24 cellular contexts compared by ENCODE assay signal in genomic region chr15:60570936-60571530, GRCh38.
A peak's percentile ranks its signal among the peaks of the same experiment; 100 is the strongest.
DNase-seq lines count a peak whose midpoint lies in the region; ATAC-seq and TF ChIP-seq lines count a peak whose summit lies in the region.
"Had no signal": no experiment of that assay in that cellular context is flagged by ENCODE, and none has a peak within 500 bp of the region (broad histone marks: within the 10 kb centered on the region; RNA-seq: fewer than 3 reads in every experiment).

No MANE protein-coding gene starts in this region.

- no peak overlapping the region for H3K4me3 ChIP-seq in naive thymus-derived CD4-positive, alpha-beta T cell (ENCODE audit: low read length)
- no peak overlapping the region for H3K4me3 ChIP-seq in upper lobe of right lung
- H3K4me3 ChIP-seq: GM23248, hepatocyte, transverse colon had no signal

- ATAC-seq in activated naive CD8-positive, alpha-beta T cell treated with anti-CD3 and anti-CD28 coated beads, Interleukin-2, amount 10 ng/mL, durations not matched to agents 7 days and 5 days (ENCODE audit: low read depth) = peak; percentile 29
- ATAC-seq in naive thymus-derived CD4-positive, alpha-beta T cell = peak; percentile 23
- ATAC-seq in GM19463 (IDR thresholded peaks at IDR 0.05; ENCODE audit: unreplicated experiment) (no peak), upper lobe of right lung (no peak)

- no peaks in the 10 kb centered on the region for H3K27me3 Mint-ChIP-seq in activated naive CD8-positive, alpha-beta T cell treated with anti-CD3 and anti-CD28 coated beads, Interleukin-2, amount 10 ng/mL, durations not matched to agents 7 days and 5 days
- no peaks in the 10 kb centered on the region for H3K27me3 Mint-ChIP-seq in naive thymus-derived CD4-positive, alpha-beta T cell
- peaks cover 5% of the 10 kb centered on the region for H3K27me3 Mint-ChIP-seq in glutamatergic neuron (ENCODE audit: unreplicated experiment)
- H3K27me3 Mint-ChIP-seq: B cell had no signal

- TF ChIP-seq CTCF in upper lobe of right lung (IDR thresholded peaks at IDR 0.05) (no peak), glutamatergic neuron (IDR thresholded peaks at IDR 0.05; ENCODE audit: partially characterized antibody, unreplicated experiment) (no peak)

- no peaks in the 10 kb centered on the region for H3K9me3 Mint-ChIP-seq in activated naive CD8-positive, alpha-beta T cell treated with anti-CD3 and anti-CD28 coated beads, Interleukin-2, amount 10 ng/mL, durations not matched to agents 7 days and 5 days
- no peaks in the 10 kb centered on the region for H3K9me3 Mint-ChIP-seq in naive thymus-derived CD4-positive, alpha-beta T cell
- H3K9me3 Mint-ChIP-seq in glutamatergic neuron (ENCODE audit: unreplicated experiment) = peaks cover 1% of the 10 kb centered on the region
- H3K9me3 Mint-ChIP-seq: activated naive CD4-positive, alpha-beta T cell treated with anti-CD3 and anti-CD28 coated beads for 36 hours had no signal

- no peaks in the 10 kb centered on the region for H3K9me3 ChIP-seq in KOPT-K1 (ENCODE audit: insufficient read depth, low read length, poor library complexity, severe bottlenecking)
- no peaks in the 10 kb centered on the region for H3K9me3 ChIP-seq in naive thymus-derived CD4-positive, alpha-beta T cell (ENCODE audit: control insufficient read depth in 2 of 3, low read length in 3 of 3)
- no peaks in the 10 kb centered on the region for H3K9me3 ChIP-seq in upper lobe of right lung
- H3K9me3 ChIP-seq: transverse colon had no signal

- peak overlapping the region; percentile 69 for H3K27ac Mint-ChIP-seq in activated naive CD8-positive, alpha-beta T cell treated with anti-CD3 and anti-CD28 coated beads, Interleukin-2, amount 10 ng/mL, durations not matched to agents 7 days and 5 days
- peak overlapping the region; percentile 68 to 92 (median 84) for H3K27ac Mint-ChIP-seq in naive thymus-derived CD4-positive, alpha-beta T cell
- H3K27ac Mint-ChIP-seq in glutamatergic neuron (ENCODE audit: unreplicated experiment) = no peak overlapping the region
- H3K27ac Mint-ChIP-seq: activated naive CD4-positive, alpha-beta T cell treated with anti-CD3 and anti-CD28 coated beads for 36 hours; B cell had no signal

- peaks cover 82% of the 10 kb centered on the region for H3K4me1 Mint-ChIP-seq in activated naive CD8-positive, alpha-beta T cell treated with anti-CD3 and anti-CD28 coated beads, Interleukin-2, amount 10 ng/mL, durations not matched to agents 7 days and 5 days
- H3K4me1 Mint-ChIP-seq in naive thymus-derived CD4-positive, alpha-beta T cell = peaks cover 76 to 99% (median 93%) of the 10 kb centered on the region in 7 donors
- no peaks in the 10 kb centered on the region for H3K4me1 Mint-ChIP-seq in glutamatergic neuron (ENCODE audit: low read depth, unreplicated experiment)

- H3K36me3 Mint-ChIP-seq in activated naive CD8-positive, alpha-beta T cell treated with anti-CD3 and anti-CD28 coated beads, Interleukin-2, amount 10 ng/mL, durations not matched to agents 7 days and 5 days = peaks cover 22% of the 10 kb centered on the region
- H3K36me3 Mint-ChIP-seq in naive thymus-derived CD4-positive, alpha-beta T cell = peaks cover 3 to 35% (median 5%) of the 10 kb centered on the region in 5 donors
- H3K36me3 Mint-ChIP-seq in glutamatergic neuron (ENCODE audit: unreplicated experiment) = no peaks in the 10 kb centered on the region

- DNase-seq in NCI-H146 (lab: John Stamatoyannopoulos, UW) (peak; percentile 1), NCI-H146 treated with DMSO at 0.1 percent for 48 hours (lab: John Stamatoyannopoulos, UW; ENCODE audit: unreplicated experiment) (no peak), upper lobe of right lung (no peak), glutamatergic neuron (no peak)
- DNase-seq in activated naive CD8-positive, alpha-beta T cell treated with anti-CD3 and anti-CD28 coated beads, Interleukin-2, amount 10 ng/mL, durations not matched to agents 7 days and 5 days = no peak
- DNase-seq in naive thymus-derived CD4-positive, alpha-beta T cell = peak in 2 of 9 donors; percentile 34 to 35
- DNase-seq: activated naive CD4-positive, alpha-beta T cell treated with anti-CD3 and anti-CD28 coated beads for 36 hours; EL; GM23248; mammary epithelial cell; NCI-H1436 treated with DMSO at 0.1 percent for 48 hours; NCI-H2171 treated with DMSO at 0.1 percent for 48 hours; NCI-H748 treated with DMSO at 0.1 percent for 48 hours; OCI-M1; SHP77; stimulated activated naive CD4-positive, alpha-beta T cell treated with Interleukin-2 at 50 U/mL for 16 hours; transverse colon had no signal

- CTCF ChIA-PET in naive thymus-derived CD4-positive, alpha-beta T cell (lab: Charles Lee) = interaction anchor here (0.6 to 3.6 kb wide), 6 partner anchors 9 to 1084 kb away, joined by 3 to 23 read pairs (median 6); no protein-coding TSS in a partner anchor

- POLR2A ChIA-PET in activated naive CD8-positive, alpha-beta T cell treated with anti-CD3 and anti-CD28 coated beads, Interleukin-2, amount 10 ng/mL, durations not matched to agents 7 days and 5 days (lab: Charles Lee) = interaction anchor here (0.9 to 6.2 kb wide), 3 partner anchors 10 to 20 kb away, joined by 3 to 36 read pairs (median 4); no protein-coding TSS in a partner anchor
- POLR2A ChIA-PET in naive thymus-derived CD4-positive, alpha-beta T cell (lab: Charles Lee) = interaction anchor here (0.7 to 3.4 kb wide), 9 partner anchors 9 to 281 kb away, joined by 3 to 15 read pairs (median 4); no protein-coding TSS in a partner anchor

- peak overlapping the region; percentile 53 for H3K4me3 Mint-ChIP-seq in activated naive CD8-positive, alpha-beta T cell treated with anti-CD3 and anti-CD28 coated beads, Interleukin-2, amount 10 ng/mL, durations not matched to agents 7 days and 5 days
- H3K4me3 Mint-ChIP-seq in naive thymus-derived CD4-positive, alpha-beta T cell = peak overlapping the region; percentile 39 to 79 (median 66)
- H3K4me3 Mint-ChIP-seq in glutamatergic neuron (ENCODE audit: unreplicated experiment) = no peak overlapping the region
- H3K4me3 Mint-ChIP-seq: activated naive CD4-positive, alpha-beta T cell treated with anti-CD3 and anti-CD28 coated beads for 36 hours; B cell had no signal

- intact Hi-C loops in naive thymus-derived CD4-positive, alpha-beta T cell (cut with micrococcal nuclease) = loop anchor here (1.0 to 2.0 kb wide), 4 partner anchors 8 to 14 kb away; no protein-coding TSS in a partner anchor
- intact Hi-C loops in upper lobe of right lung (cut with DNase I) = no loop called here

- no peaks in the 10 kb centered on the region; the same call in 1 of the 2 replicates for H3K36me3 ChIP-seq in KOPT-K1 (ENCODE audit: insufficient read depth, low read length)
- H3K36me3 ChIP-seq in naive thymus-derived CD4-positive, alpha-beta T cell (ENCODE audit: control insufficient read depth in 2 of 3, insufficient read depth in 3 of 3, low read length in 3 of 3) = no peaks in the 10 kb centered on the region
- H3K36me3 ChIP-seq in upper lobe of right lung = no peaks in the 10 kb centered on the region
- H3K36me3 ChIP-seq: transverse colon had no signal

- H3K27ac ChIP-seq in KOPT-K1 (ENCODE audit: low read depth, low read length, poor library complexity, severe bottlenecking) (peak overlapping the region; percentile 60), upper lobe of right lung (no peak overlapping the region)
- H3K27ac ChIP-seq in naive thymus-derived CD4-positive, alpha-beta T cell (ENCODE audit: low read depth, low read length) = peak overlapping the region; percentile 34
- H3K27ac ChIP-seq: 22Rv1, GM23248, hepatocyte, parathyroid adenoma, VCaP had no signal

- no peaks in the 10 kb centered on the region for H3K27me3 ChIP-seq in naive thymus-derived CD4-positive, alpha-beta T cell (ENCODE audit: control insufficient read depth in 2 of 2, insufficient read depth in 2 of 2, low read length in 2 of 2)
- no peaks in the 10 kb centered on the region for H3K27me3 ChIP-seq in upper lobe of right lung
- H3K27me3 ChIP-seq: hepatocyte, transverse colon had no signal

- H3K4me1 ChIP-seq in naive thymus-derived CD4-positive, alpha-beta T cell (ENCODE audit: control insufficient read depth in 2 of 2, insufficient read depth in 2 of 2, low read length in 2 of 2) = peaks cover 80 to 82% of the 10 kb centered on the region in 2 donors
- H3K4me1 ChIP-seq in upper lobe of right lung = no peaks in the 10 kb centered on the region

Comparison
In these comparisons a context has a peak if more than half of its experiments do, and no peak if none do; other contexts are left out.
1. ATAC-seq: peak in activated naive CD8-positive, alpha-beta T cell treated with anti-CD3 and anti-CD28 coated beads, Interleukin-2, amount 10 ng/mL, durations not matched to agents 7 days and 5 days (single experiment) and naive thymus-derived CD4-positive, alpha-beta T cell (single experiment); none in GM19463 (single experiment) and upper lobe of right lung (single experiment).